ENCODE assay signal across 1 cellular context in the genomic region with DNA sequence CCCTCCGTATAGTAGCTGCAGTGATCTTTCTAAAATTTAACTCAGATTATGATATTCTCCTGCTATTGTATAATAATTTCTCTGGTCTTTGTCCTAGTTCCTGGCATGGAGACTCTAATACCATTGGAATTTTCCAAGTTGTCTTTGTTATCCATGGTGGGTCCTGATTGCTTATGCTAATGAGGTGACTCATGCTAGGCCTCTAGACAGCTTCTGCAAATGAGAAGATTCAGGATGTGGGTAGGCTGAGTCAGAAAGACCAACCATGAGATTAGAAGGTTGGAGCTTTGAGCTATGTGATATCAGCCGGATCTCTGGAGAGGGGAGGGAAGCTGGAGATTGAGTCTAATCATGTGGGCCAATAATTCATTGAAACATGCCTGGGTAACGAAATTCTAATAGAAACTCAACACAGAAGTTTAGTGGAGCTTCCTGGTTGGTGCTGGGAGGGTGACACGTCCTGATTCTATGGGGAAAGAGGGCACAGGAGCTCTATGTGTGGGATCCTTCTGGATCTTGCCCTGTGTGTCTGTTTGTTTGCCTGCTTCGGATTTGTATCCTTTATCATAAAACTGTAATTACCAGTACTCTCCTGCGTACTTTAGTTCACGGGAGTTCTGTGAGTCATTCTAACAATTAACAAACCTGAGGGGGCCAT.
TF ChIP-seq lines count a peak whose summit lies in the region.

No MANE protein-coding gene starts in this region.

TF ChIP-seq in K562, 482 proteins besides CTCF, POLR2A, EP300 and RAD21 (continued from another document and continues in another):
- TF ChIP-seq ETS1 (conservative IDR thresholded peaks at IDR 0.05; ENCODE audit: control insufficient read depth, low read depth, low read length) (no peak), MAZ (CRISPR knock-in tag; conservative IDR thresholded peaks at IDR 0.05 in 1 of 2, IDR thresholded peaks at IDR 0.05 in 1 of 2) (peak in 1 of 2 experiments; percentile 22; a peak in 1 of 4 replicates), CREB1 (IDR thresholded peaks at IDR 0.05) (no peak; the same call in 1 of the 2 replicates), CREB1 (CRISPR knock-in tag; IDR thresholded peaks at IDR 0.05) (no peak), ARID1B (IDR thresholded peaks at IDR 0.05) (peak; percentile 92), CGGBP1 (CRISPR knock-in tag; IDR thresholded peaks at IDR 0.05) (no peak), ATF7 (IDR thresholded peaks at IDR 0.05) (peak; percentile 70), MTA1 (IDR thresholded peaks at IDR 0.05; ENCODE audit: borderline replicate concordance) (0 out of 2 replicates have a peak, but pooled peaks have one; percentile 27), NFRKB (IDR thresholded peaks at IDR 0.05; ENCODE audit: low read depth) (no peak), TRIM24 (IDR thresholded peaks at IDR 0.05) (peak in 1 of 2 experiments; percentile 17; a peak in 1 of 4 replicates), PHB2 (IDR thresholded peaks at IDR 0.05; ENCODE audit: low read depth) (no peak), SAFB (IDR thresholded peaks at IDR 0.05; ENCODE audit: borderline replicate concordance, low read depth, low read length) (no peak), SMARCA4 (IDR thresholded peaks at IDR 0.05) (peak; percentile 96), MGA (IDR thresholded peaks at IDR 0.05) (no peak), NFE2 (IDR thresholded peaks at IDR 0.05; ENCODE audit: low read depth) (0 out of 2 replicates have a peak, but pooled peaks have one; percentile 49), EHMT2 (IDR thresholded peaks at IDR 0.05) (0 out of 2 replicates have a peak, but pooled peaks have one; percentile 60), ETV5 (CRISPR knock-in tag; IDR thresholded peaks at IDR 0.05; ENCODE audit: low read depth) (peak; percentile 78), STAT5A (IDR thresholded peaks at IDR 0.05; ENCODE audit: borderline replicate concordance, low read length) (peak; percentile 46; the same call in 1 of the 2 replicates), ZKSCAN8 (CRISPR knock-in tag; IDR thresholded peaks at IDR 0.05) (peak; percentile 48; the same call in 1 of the 2 replicates), MEF2D (tag; conservative IDR thresholded peaks at IDR 0.05; ENCODE audit: low read depth) (no peak), JUND (IDR thresholded peaks at IDR 0.05; ENCODE audit: borderline replicate concordance, low read depth, low read length) (peak; percentile 99), JUND (tag; IDR thresholded peaks at IDR 0.05; ENCODE audit: borderline replicate concordance, low read depth, low read length) (peak; percentile 98), NRF1 (conservative IDR thresholded peaks at IDR 0.05 in 1 of 2, IDR thresholded peaks at IDR 0.05 in 1 of 2) (peak in 1 of 2 experiments; percentile 45; a peak in 2 of 4 replicates), FOSL1 (tag; conservative IDR thresholded peaks at IDR 0.05) (peak; percentile 100), FOS (IDR thresholded peaks at IDR 0.05; ENCODE audit: extremely low read depth, insufficient read length) (peak; percentile 76), EWSR1 (IDR thresholded peaks at IDR 0.05; ENCODE audit: borderline replicate concordance, low read depth, partially characterized antibody) (no peak)
- TF ChIP-seq, protein P1, sequence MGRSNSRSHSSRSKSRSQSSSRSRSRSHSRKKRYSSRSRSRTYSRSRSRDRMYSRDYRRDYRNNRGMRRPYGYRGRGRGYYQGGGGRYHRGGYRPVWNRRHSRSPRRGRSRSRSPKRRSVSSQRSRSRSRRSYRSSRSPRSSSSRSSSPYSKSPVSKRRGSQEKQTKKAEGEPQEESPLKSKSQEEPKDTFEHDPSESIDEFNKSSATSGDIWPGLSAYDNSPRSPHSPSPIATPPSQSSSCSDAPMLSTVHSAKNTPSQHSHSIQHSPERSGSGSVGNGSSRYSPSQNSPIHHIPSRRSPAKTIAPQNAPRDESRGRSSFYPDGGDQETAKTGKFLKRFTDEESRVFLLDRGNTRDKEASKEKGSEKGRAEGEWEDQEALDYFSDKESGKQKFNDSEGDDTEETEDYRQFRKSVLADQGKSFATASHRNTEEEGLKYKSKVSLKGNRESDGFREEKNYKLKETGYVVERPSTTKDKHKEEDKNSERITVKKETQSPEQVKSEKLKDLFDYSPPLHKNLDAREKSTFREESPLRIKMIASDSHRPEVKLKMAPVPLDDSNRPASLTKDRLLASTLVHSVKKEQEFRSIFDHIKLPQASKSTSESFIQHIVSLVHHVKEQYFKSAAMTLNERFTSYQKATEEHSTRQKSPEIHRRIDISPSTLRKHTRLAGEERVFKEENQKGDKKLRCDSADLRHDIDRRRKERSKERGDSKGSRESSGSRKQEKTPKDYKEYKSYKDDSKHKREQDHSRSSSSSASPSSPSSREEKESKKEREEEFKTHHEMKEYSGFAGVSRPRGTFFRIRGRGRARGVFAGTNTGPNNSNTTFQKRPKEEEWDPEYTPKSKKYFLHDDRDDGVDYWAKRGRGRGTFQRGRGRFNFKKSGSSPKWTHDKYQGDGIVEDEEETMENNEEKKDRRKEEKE (IDR thresholded peaks at IDR 0.05; ENCODE audit: borderline replicate concordance in 1 of 2, control insufficient read depth in 1 of 2, low read depth in 2 of 2, low read length in 1 of 2): no peak
- TF ChIP-seq, protein P2, sequence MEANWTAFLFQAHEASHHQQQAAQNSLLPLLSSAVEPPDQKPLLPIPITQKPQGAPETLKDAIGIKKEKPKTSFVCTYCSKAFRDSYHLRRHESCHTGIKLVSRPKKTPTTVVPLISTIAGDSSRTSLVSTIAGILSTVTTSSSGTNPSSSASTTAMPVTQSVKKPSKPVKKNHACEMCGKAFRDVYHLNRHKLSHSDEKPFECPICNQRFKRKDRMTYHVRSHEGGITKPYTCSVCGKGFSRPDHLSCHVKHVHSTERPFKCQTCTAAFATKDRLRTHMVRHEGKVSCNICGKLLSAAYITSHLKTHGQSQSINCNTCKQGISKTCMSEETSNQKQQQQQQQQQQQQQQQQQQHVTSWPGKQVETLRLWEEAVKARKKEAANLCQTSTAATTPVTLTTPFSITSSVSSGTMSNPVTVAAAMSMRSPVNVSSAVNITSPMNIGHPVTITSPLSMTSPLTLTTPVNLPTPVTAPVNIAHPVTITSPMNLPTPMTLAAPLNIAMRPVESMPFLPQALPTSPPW (CRISPR knock-in tag; IDR thresholded peaks at IDR 0.05): peak; percentile 85
- TF ChIP-seq, protein P3, sequence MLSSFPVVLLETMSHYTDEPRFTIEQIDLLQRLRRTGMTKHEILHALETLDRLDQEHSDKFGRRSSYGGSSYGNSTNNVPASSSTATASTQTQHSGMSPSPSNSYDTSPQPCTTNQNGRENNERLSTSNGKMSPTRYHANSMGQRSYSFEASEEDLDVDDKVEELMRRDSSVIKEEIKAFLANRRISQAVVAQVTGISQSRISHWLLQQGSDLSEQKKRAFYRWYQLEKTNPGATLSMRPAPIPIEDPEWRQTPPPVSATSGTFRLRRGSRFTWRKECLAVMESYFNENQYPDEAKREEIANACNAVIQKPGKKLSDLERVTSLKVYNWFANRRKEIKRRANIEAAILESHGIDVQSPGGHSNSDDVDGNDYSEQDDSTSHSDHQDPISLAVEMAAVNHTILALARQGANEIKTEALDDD (IDR thresholded peaks at IDR 0.05): peak; percentile 26; the same call in 1 of the 2 replicates
- TF ChIP-seq, protein P4, sequence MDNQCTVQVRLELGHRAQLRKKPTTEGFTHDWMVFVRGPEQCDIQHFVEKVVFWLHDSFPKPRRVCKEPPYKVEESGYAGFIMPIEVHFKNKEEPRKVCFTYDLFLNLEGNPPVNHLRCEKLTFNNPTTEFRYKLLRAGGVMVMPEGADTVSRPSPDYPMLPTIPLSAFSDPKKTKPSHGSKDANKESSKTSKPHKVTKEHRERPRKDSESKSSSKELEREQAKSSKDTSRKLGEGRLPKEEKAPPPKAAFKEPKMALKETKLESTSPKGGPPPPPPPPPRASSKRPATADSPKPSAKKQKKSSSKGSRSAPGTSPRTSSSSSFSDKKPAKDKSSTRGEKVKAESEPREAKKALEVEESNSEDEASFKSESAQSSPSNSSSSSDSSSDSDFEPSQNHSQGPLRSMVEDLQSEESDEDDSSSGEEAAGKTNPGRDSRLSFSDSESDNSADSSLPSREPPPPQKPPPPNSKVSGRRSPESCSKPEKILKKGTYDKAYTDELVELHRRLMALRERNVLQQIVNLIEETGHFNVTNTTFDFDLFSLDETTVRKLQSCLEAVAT (IDR thresholded peaks at IDR 0.05): no peak
- TF ChIP-seq, protein P5, sequence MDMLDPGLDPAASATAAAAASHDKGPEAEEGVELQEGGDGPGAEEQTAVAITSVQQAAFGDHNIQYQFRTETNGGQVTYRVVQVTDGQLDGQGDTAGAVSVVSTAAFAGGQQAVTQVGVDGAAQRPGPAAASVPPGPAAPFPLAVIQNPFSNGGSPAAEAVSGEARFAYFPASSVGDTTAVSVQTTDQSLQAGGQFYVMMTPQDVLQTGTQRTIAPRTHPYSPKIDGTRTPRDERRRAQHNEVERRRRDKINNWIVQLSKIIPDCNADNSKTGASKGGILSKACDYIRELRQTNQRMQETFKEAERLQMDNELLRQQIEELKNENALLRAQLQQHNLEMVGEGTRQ (CRISPR knock-in tag; IDR thresholded peaks at IDR 0.05): no peak
